In the genomic region with DNA sequence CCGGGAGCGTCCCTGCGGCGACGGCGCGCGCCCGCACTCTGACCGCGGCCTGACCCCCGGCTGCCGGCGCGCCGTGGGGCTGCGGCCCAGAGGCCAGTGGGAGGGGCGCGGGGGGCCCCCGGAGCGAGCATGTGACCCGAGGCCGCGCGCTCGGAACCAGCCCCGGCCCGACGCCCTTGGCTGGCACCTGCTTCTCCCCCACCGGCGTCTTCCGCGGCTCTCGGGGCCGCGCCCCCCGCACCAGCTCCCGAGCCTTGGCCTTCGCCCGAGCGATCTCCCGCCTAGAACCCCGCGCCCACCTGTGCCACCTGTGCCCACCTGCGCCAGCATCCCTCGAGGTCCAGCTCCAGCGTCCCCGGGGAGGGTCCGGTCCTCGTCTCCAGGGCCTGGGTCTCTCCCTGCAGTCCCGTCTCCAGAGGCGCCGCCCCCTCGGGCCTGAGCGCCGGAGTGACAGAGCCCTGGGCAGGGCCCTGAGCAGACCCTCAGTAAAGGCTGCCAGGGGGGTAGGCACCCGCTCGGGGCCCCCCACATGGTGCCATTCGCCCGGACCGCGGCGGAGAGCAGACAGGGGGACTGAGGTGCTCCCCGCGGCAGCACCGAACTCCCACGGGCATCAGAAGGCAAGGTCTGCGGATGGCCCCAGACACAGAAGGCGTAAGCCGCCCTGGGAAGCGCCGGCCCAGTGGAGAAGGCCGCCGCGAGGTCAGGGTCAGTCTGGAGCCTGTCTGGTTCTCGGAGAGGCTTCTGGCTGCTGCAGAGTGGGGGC, we compare ENCODE assay signal across 8 cellular contexts. TPM values are rescaled to one million over a fixed set of nuclear protein-coding genes. Genes with fewer than 3 reads are reported as not detected.
A peak's percentile ranks its signal among the peaks of the same experiment; 100 is the strongest.
DNase-seq lines count a peak whose midpoint lies in the region; ATAC-seq and TF ChIP-seq lines count a peak whose summit lies in the region.

No MANE protein-coding gene starts in this region.

- H3K36me3 ChIP-seq in HUES6 (ENCODE audit: control insufficient read depth, insufficient read depth, low read length) (no peaks in the 10 kb centered on the region), iPS-20b (ENCODE audit: insufficient read depth, low read depth, low read length) (no peaks in the 10 kb centered on the region)

- peak overlapping the region; percentile 63 for H3K27ac Mint-ChIP-seq in CD4-positive, alpha-beta T cell

- no peaks in the 10 kb centered on the region for H3K9me3 ChIP-seq in CD4-positive, alpha-beta T cell (ENCODE audit: control insufficient read depth, low read length)
- H3K9me3 ChIP-seq in HUES6 (ENCODE audit: control insufficient read depth, insufficient read depth, low read depth, low read length) (no peaks in the 10 kb centered on the region), iPS-20b (ENCODE audit: insufficient read depth, low read depth, low read length) (no peaks in the 10 kb centered on the region)

- CTCF ChIA-PET in CD4-positive, alpha-beta T cell (lab: Charles Lee): no interaction called here

- H3K4me1 Mint-ChIP-seq in CD4-positive, alpha-beta T cell (ENCODE audit: low read depth): peaks cover 23% of the 10 kb centered on the region

- H3K9ac ChIP-seq in HUES6 (ENCODE audit: low read length) (peak overlapping the region; percentile 66), iPS-20b (ENCODE audit: low read depth, low read length) (no peak overlapping the region)

- no peaks in the 10 kb centered on the region for H3K27me3 Mint-ChIP-seq in CD4-positive, alpha-beta T cell

- H3K27ac ChIP-seq in CD4-positive, alpha-beta T cell (ENCODE audit: low read depth, low read length): no peak overlapping the region
- no peak overlapping the region for H3K27ac ChIP-seq in HUES6 (ENCODE audit: low read depth, low read length)
- H3K27ac ChIP-seq in iPS-20b (ENCODE audit: low read length): no peak overlapping the region
- peak overlapping the region in 20 of 21 experiments; percentile 29 to 90 (median 69) for H3K27ac ChIP-seq in skin epidermis

- no peak for DNase-seq in CD4-positive, alpha-beta T cell
- DNase-seq in astrocyte of the cerebellum (ENCODE audit: low read depth): no peak
- no peak for DNase-seq in stimulated activated CD4-positive, alpha-beta T cell treated with anti-CD3 and anti-CD28 coated beads, Interleukin-15, amount 100 ng/mL, for 24 hours
- no peak for DNase-seq in posterior vena cava (ENCODE audit: low spot score)

- H3K27me3 ChIP-seq in CD4-positive, alpha-beta T cell (ENCODE audit: control insufficient read depth, insufficient read depth, low read length): no peaks in the 10 kb centered on the region
- H3K27me3 ChIP-seq in HUES6 (ENCODE audit: control insufficient read depth, insufficient read depth, low read length): peaks cover 41% of the 10 kb centered on the region
- peaks cover 46% of the 10 kb centered on the region for H3K27me3 ChIP-seq in iPS-20b (ENCODE audit: insufficient read depth, low read length)

- POLR2A ChIA-PET in CD4-positive, alpha-beta T cell (lab: Charles Lee): no interaction called here

- intact Hi-C loops in CD4-positive, alpha-beta T cell (cut with DNase I, micrococcal nuclease): loop anchor here (1.0 to 5.0 kb wide), 6 partner anchors 24 to 281 kb away; partner anchors contain the start of gene KLC1 (in 1 of the 2)
- intact Hi-C loops in posterior vena cava (cut with DNase I): no loop called here

- TF ChIP-seq CTCF in CD4-positive, alpha-beta T cell (IDR thresholded peaks at IDR 0.05): no peak
- TF ChIP-seq CTCF in astrocyte of the cerebellum (IDR thresholded peaks at IDR 0.05; ENCODE audit: low read depth, low read length, missing control alignments): no peak

- H3K4me1 ChIP-seq in HUES6 (ENCODE audit: control insufficient read depth, insufficient read depth, low read length): peaks cover 12% of the 10 kb centered on the region
- H3K4me1 ChIP-seq in iPS-20b (ENCODE audit: insufficient read depth, low read length): peaks cover 6% of the 10 kb centered on the region; the same call in 1 of the 2 replicates

- H3K4me3 Mint-ChIP-seq in CD4-positive, alpha-beta T cell: peak overlapping the region; percentile 87

- no peaks in the 10 kb centered on the region for H3K9me3 Mint-ChIP-seq in CD4-positive, alpha-beta T cell

- no peaks in the 10 kb centered on the region for H3K36me3 Mint-ChIP-seq in CD4-positive, alpha-beta T cell (ENCODE audit: low read depth)

- ATAC-seq in CD4-positive, alpha-beta T cell (ENCODE audit: poor library complexity): peak; percentile 25
- peak; percentile 36 for ATAC-seq in GM19395 (IDR thresholded peaks at IDR 0.05; ENCODE audit: unreplicated experiment)

- H3K4me3 ChIP-seq in HUES6 (ENCODE audit: low read depth, low read length) (peak overlapping the region; percentile 85), astrocyte of the cerebellum (ENCODE audit: low read depth, low read length) (peak overlapping the region; percentile 54), iPS-20b (ENCODE audit: low read length) (peak overlapping the region; percentile 67; the same call in 1 of the 2 replicates), skin epidermis (peak overlapping the region; percentile 48 to 83 (median 71))

- in situ Hi-C loops in astrocyte of the cerebellum (cut with HindIII; ENCODE audit: low sequenced_read_pairs): no loop called here

RNA-seq across cellular contexts. Expression of gene PPP1R13B, which starts 0.8 kb away (rescaled TPM):
- total RNA-seq in CD4-positive, alpha-beta T cell: 10 to 100 TPM; 14.3 to 14.4 TPM
- 10 to 100 TPM; 17.8 to 29.6 TPM for total RNA-seq in posterior vena cava

Comparison
In these comparisons a context has a peak if more than half of its experiments do, and no peak if none do; other contexts are left out.
1. H3K27ac ChIP-seq: peak in skin epidermis (20 of 21); none in CD4-positive, alpha-beta T cell (single experiment), HUES6 (single experiment) and iPS-20b (single experiment).
2. intact Hi-C loops: an anchor here in CD4-positive, alpha-beta T cell (1.0 to 5.0 kb wide); none called in posterior vena cava.
3. Peak in every context shown above with its lines, with median percentiles within 50 percentile points of each other: H3K4me3 ChIP-seq.